Comparison of ENCODE assay signal across 1 cellular context in the genomic region with DNA sequence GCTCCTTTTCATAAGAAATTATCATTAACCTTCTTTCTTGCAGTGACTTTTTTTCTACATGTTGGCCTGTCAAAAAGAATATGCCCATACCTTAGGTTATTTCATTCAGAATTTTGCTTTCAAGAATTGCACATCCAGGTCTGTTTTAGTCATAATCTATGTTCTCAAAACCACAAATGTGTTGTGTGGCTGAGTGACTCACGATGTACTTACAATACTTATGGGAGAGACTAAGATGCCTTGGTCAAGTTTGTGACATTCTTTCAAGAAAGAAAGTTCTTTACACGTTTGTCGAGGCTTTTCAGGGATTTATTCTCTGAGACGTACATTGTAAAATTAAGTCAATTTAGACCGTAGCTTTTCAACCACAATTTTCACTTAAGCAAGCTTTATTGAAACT.
TF ChIP-seq lines count a peak whose summit lies in the region.

No MANE protein-coding gene starts in this region.

TF ChIP-seq in GM12878, 131 proteins besides CTCF, POLR2A, EP300 and RAD21 (continued from another document):
- no peak for TF ChIP-seq E4F1 (IDR thresholded peaks at IDR 0.05; ENCODE audit: borderline replicate concordance, partially characterized antibody)
